In the genomic region with DNA sequence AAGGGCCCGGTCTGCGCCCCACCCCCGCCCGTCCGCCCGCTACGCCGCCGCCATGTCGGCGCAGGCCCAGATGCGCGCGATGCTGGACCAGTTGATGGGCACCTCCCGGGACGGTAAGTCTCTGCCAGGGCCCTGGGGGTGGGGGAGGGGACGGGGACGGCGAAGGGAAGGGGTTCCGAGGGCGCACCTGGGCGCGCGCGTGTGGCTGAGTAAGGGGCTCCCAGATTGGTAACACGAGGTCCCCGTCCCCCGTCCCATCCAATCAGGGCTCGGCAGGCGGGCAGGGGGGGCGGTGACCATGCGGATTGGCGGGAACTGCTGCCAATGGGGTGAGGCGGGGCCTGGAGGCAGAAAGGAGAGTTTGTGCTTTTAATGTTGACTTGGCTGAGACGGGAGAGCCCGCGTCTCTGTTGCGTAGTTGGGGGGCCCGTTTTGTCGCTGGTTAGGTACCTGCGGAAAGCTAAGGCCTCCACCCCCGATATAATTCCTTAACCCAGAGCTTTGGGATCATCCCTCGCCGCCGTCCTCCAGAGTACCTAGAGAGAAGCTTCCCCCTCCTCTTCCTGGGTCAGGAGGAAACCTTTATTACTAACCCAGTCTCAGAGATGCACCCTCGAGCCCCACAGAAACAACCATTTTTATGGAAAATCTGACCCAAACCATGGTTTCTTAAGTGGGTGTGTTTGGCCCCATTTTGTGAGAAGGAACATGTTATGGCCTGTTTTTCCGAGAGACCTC, we compare ENCODE assay signal across 1 cellular context.
TF ChIP-seq lines count a peak whose summit lies in the region.

No MANE protein-coding gene starts in this region.

TF ChIP-seq in GM12878, 131 proteins besides CTCF, POLR2A, EP300 and RAD21 (continued from another document):
- TF ChIP-seq USF1 (IDR thresholded peaks at IDR 0.05; ENCODE audit: borderline replicate concordance, extremely low read length, insufficient read depth, low read depth, low read length) (peak; percentile 33), EZH2 (IDR thresholded peaks at IDR 0.05; ENCODE audit: borderline replicate concordance, control insufficient read depth, low read depth, low read length) (no peak), GABPA (IDR thresholded peaks at IDR 0.05; ENCODE audit: low read depth) (no peak), E2F4 (IDR thresholded peaks at IDR 0.05; ENCODE audit: low read depth, low read length) (peak; percentile 52; the same call in 1 of the 2 replicates), HDAC6 (IDR thresholded peaks at IDR 0.05; ENCODE audit: unreplicated experiment) (no peak), PRDM15 (CRISPR knock-in tag; IDR thresholded peaks at IDR 0.05) (no peak), CEBPB (IDR thresholded peaks at IDR 0.05; ENCODE audit: borderline replicate concordance in 1 of 2, low read depth in 2 of 2, low read length in 2 of 2) (no peak), PML (IDR thresholded peaks at IDR 0.05; ENCODE audit: low read length) (no peak), GATAD2B (conservative IDR thresholded peaks at IDR 0.05; ENCODE audit: low read depth) (no peak), ZNF207 (IDR thresholded peaks at IDR 0.05; ENCODE audit: borderline replicate concordance) (peak; percentile 47; the same call in 1 of the 2 replicates), HDAC2 (IDR thresholded peaks at IDR 0.05) (no peak), NKRF (conservative IDR thresholded peaks at IDR 0.05) (peak; percentile 70), MAX (IDR thresholded peaks at IDR 0.05; ENCODE audit: low read depth, low read length) (no peak; the same call in 1 of the 2 replicates), SREBF1 (IDR thresholded peaks at IDR 0.05; ENCODE audit: low read length) (no peak), CBX3 (IDR thresholded peaks at IDR 0.05; ENCODE audit: borderline replicate concordance, low read depth) (no peak), TCF7 (IDR thresholded peaks at IDR 0.05; ENCODE audit: borderline replicate concordance) (no peak), NFYA (IDR thresholded peaks at IDR 0.05; ENCODE audit: borderline replicate concordance, low read depth, low read length) (peak; percentile 8; the same call in 1 of the 2 replicates), SP1 (IDR thresholded peaks at IDR 0.05; ENCODE audit: low read depth, low read length) (peak; percentile 94), JUND (IDR thresholded peaks at IDR 0.05; ENCODE audit: low read depth, low read length) (no peak), CHD1 (IDR thresholded peaks at IDR 0.05; ENCODE audit: low read depth, low read length) (peak; percentile 84; the same call in 1 of the 2 replicates), CHD2 (IDR thresholded peaks at IDR 0.05; ENCODE audit: borderline replicate concordance, low read depth, low read length) (peak; percentile 89), SMC3 (IDR thresholded peaks at IDR 0.05; ENCODE audit: borderline replicate concordance, low read length) (no peak), BACH1 (IDR thresholded peaks at IDR 0.05; ENCODE audit: borderline replicate concordance) (no peak; the same call in 1 of the 2 replicates), NFIC (IDR thresholded peaks at IDR 0.05; ENCODE audit: low read depth, low read length) (peak; percentile 12; the same call in 1 of the 2 replicates), BRCA1 (IDR thresholded peaks at IDR 0.05; ENCODE audit: low read depth, low read length) (no peak), HSF1 (IDR thresholded peaks at IDR 0.05; ENCODE audit: low read depth, low read length) (no peak), ZBED1 (IDR thresholded peaks at IDR 0.05; ENCODE audit: borderline replicate concordance) (no peak), SRF (IDR thresholded peaks at IDR 0.05; ENCODE audit: low read depth in 2 of 2, low read length in 2 of 2) (no peak; a peak in 1 of 4 replicates), PAX8 (IDR thresholded peaks at IDR 0.05) (no peak)
- TF ChIP-seq, protein P1, sequence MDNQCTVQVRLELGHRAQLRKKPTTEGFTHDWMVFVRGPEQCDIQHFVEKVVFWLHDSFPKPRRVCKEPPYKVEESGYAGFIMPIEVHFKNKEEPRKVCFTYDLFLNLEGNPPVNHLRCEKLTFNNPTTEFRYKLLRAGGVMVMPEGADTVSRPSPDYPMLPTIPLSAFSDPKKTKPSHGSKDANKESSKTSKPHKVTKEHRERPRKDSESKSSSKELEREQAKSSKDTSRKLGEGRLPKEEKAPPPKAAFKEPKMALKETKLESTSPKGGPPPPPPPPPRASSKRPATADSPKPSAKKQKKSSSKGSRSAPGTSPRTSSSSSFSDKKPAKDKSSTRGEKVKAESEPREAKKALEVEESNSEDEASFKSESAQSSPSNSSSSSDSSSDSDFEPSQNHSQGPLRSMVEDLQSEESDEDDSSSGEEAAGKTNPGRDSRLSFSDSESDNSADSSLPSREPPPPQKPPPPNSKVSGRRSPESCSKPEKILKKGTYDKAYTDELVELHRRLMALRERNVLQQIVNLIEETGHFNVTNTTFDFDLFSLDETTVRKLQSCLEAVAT (IDR thresholded peaks at IDR 0.05): peak; percentile 20; the same call in 1 of the 2 replicates
- TF ChIP-seq, protein P2, sequence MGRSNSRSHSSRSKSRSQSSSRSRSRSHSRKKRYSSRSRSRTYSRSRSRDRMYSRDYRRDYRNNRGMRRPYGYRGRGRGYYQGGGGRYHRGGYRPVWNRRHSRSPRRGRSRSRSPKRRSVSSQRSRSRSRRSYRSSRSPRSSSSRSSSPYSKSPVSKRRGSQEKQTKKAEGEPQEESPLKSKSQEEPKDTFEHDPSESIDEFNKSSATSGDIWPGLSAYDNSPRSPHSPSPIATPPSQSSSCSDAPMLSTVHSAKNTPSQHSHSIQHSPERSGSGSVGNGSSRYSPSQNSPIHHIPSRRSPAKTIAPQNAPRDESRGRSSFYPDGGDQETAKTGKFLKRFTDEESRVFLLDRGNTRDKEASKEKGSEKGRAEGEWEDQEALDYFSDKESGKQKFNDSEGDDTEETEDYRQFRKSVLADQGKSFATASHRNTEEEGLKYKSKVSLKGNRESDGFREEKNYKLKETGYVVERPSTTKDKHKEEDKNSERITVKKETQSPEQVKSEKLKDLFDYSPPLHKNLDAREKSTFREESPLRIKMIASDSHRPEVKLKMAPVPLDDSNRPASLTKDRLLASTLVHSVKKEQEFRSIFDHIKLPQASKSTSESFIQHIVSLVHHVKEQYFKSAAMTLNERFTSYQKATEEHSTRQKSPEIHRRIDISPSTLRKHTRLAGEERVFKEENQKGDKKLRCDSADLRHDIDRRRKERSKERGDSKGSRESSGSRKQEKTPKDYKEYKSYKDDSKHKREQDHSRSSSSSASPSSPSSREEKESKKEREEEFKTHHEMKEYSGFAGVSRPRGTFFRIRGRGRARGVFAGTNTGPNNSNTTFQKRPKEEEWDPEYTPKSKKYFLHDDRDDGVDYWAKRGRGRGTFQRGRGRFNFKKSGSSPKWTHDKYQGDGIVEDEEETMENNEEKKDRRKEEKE (IDR thresholded peaks at IDR 0.05): no peak
TF ChIP-seq in GM12878: peak in this region for 32.
